8 cellular contexts compared by ENCODE assay signal in genomic region chr15:48332642-48333034, GRCh38. TPM values are rescaled to one million over a fixed set of nuclear protein-coding genes. Genes with fewer than 3 reads are reported as not detected.
DNase-seq lines count a peak whose midpoint lies in the region; ATAC-seq and TF ChIP-seq lines count a peak whose summit lies in the region.

No MANE protein-coding gene starts in this region.

- H3K27me3 Mint-ChIP-seq in activated naive CD4-positive, alpha-beta T cell treated with anti-CD3 and anti-CD28 coated beads, Interleukin-2, amount 50 U/mL, for 24 hours = no peaks in the 10 kb centered on the region
- no peaks in the 10 kb centered on the region for H3K27me3 Mint-ChIP-seq in memory B cell

- peak overlapping the region; percentile 98 for H3K27ac ChIP-seq in A673 (ENCODE audit: low read depth, low read length, poor library complexity, severe bottlenecking)

- H3K4me3 ChIP-seq in A673 (ENCODE audit: low read depth, low read length, poor library complexity, severe bottlenecking) (peak overlapping the region; percentile 84), HFF-Myc (replicated peaks; ENCODE audit: low read depth, low read length) (peak overlapping the region; percentile 84)

- TF ChIP-seq CTCF in A673 (conservative IDR thresholded peaks at IDR 0.05; ENCODE audit: low read depth, low read length) (no peak), HFF-Myc (IDR thresholded peaks at IDR 0.05; ENCODE audit: low read depth, low read length, missing control alignments) (no peak)

- ATAC-seq in memory B cell (ENCODE audit: low read depth) = no peak
- no peak for ATAC-seq in HG02642 (IDR thresholded peaks at IDR 0.05; ENCODE audit: poor library complexity, unreplicated experiment)
- ATAC-seq in Right ventricle myocardium inferior = no peak

- no peaks in the 10 kb centered on the region for H3K27me3 ChIP-seq in A673 (replicated peaks; ENCODE audit: insufficient read depth, low read depth, low read length, poor library complexity)

- intact Hi-C loops in A673 (cut with micrococcal nuclease; ENCODE audit: unreplicated experiment) (no loop called here), Right ventricle myocardium inferior (cut with DNase I) (no loop called here)

- TSS peak; percentile 56 for BruUV-seq in A673 (replicated peaks; lab: Mats Ljungman, UMichigan)

- H3K4me1 Mint-ChIP-seq in activated naive CD4-positive, alpha-beta T cell treated with anti-CD3 and anti-CD28 coated beads, Interleukin-2, amount 50 U/mL, for 24 hours = peaks cover 28% of the 10 kb centered on the region
- H3K4me1 Mint-ChIP-seq in memory B cell = peaks cover 12% of the 10 kb centered on the region

- H3K27ac Mint-ChIP-seq in activated naive CD4-positive, alpha-beta T cell treated with anti-CD3 and anti-CD28 coated beads, Interleukin-2, amount 50 U/mL, for 24 hours = peak overlapping the region; percentile 95
- H3K27ac Mint-ChIP-seq in memory B cell = peak overlapping the region; percentile 88

- POLR2A ChIA-PET in A673 (lab: Charles Lee; ENCODE audit: low non-redundant PET) = no interaction called here

- peaks cover 3% of the 10 kb centered on the region for H3K36me3 Mint-ChIP-seq in activated naive CD4-positive, alpha-beta T cell treated with anti-CD3 and anti-CD28 coated beads, Interleukin-2, amount 50 U/mL, for 24 hours
- peaks cover 4% of the 10 kb centered on the region for H3K36me3 Mint-ChIP-seq in memory B cell

- peak overlapping the region; percentile 99 for H3K4me3 Mint-ChIP-seq in activated naive CD4-positive, alpha-beta T cell treated with anti-CD3 and anti-CD28 coated beads, Interleukin-2, amount 50 U/mL, for 24 hours
- peak overlapping the region; percentile 97 for H3K4me3 Mint-ChIP-seq in memory B cell

- DNase-seq in A673 (ENCODE audit: low spot score) = no peak
- no peak for DNase-seq in HFF-Myc (ENCODE audit: extremely low read depth, low read depth)
- no peak for DNase-seq in memory B cell (ENCODE audit: low spot score in 2 of 2)
- DNase-seq in central memory CD4-positive, alpha-beta T cell = no peak
- no peak for DNase-seq in superior temporal gyrus (ENCODE audit: extremely low spot score)
- DNase-seq in Right ventricle myocardium inferior (ENCODE audit: missing footprints) = no peak

- CTCF ChIA-PET in A673 (lab: Charles Lee) = no interaction called here

- peaks cover 35% of the 10 kb centered on the region for H3K36me3 ChIP-seq in A673 (ENCODE audit: insufficient read depth, low read length, poor library complexity, severe bottlenecking)

- H3K9me3 ChIP-seq in A673 (ENCODE audit: low read depth, low read length, poor library complexity, severe bottlenecking) = no peaks in the 10 kb centered on the region

- no peaks in the 10 kb centered on the region for H3K9me3 Mint-ChIP-seq in activated naive CD4-positive, alpha-beta T cell treated with anti-CD3 and anti-CD28 coated beads, Interleukin-2, amount 50 U/mL, for 24 hours
- no peaks in the 10 kb centered on the region for H3K9me3 Mint-ChIP-seq in memory B cell

- peaks cover 17% of the 10 kb centered on the region for H3K4me1 ChIP-seq in A673 (ENCODE audit: insufficient read depth, low read length, poor library complexity, severe bottlenecking)

RNA-seq across cellular contexts. Expression of gene DUT, which starts 1.4 kb away (rescaled TPM):
- total RNA-seq in A673 (2021) (222 and 224 TPM in 2 replicates), Right ventricle myocardium inferior (86.5 TPM)
